1 cellular context compared by ENCODE assay signal in the genomic region with DNA sequence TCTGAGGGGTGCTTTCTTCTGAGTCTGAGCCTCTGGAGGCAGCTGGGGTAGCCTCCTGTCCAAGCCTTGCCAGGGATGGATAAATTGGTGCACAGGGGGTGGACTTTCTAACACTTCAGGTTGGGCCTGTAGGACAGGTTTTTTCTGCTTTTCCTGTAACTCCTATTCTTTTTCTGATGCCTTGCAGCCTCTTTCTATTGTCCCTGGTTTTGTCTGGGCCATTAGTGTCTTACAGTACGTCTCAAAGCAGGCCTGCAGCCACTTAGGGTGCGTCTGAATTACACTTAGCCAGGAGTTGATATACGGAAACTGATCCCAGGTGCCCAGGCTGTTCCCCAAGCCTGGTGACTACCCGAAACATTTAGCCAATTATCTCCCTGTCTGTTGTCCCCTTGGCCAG.
TF ChIP-seq lines count a peak whose summit lies in the region.

No MANE protein-coding gene starts in this region.

TF ChIP-seq in H1, 55 proteins besides CTCF, POLR2A, EP300 and RAD21:
- TF ChIP-seq RBBP5 (IDR thresholded peaks at IDR 0.05; ENCODE audit: borderline replicate concordance, low read depth, low read length) (no peak), PHF8 (conservative IDR thresholded peaks at IDR 0.05; ENCODE audit: low read depth, low read length) (no peak), ASH2L (IDR thresholded peaks at IDR 0.05; ENCODE audit: low read length) (no peak), CBX8 (IDR thresholded peaks at IDR 0.05; ENCODE audit: borderline replicate concordance, low read depth, low read length) (no peak), POU5F1 (IDR thresholded peaks at IDR 0.05; ENCODE audit: low read depth, low read length) (no peak), RXRA (IDR thresholded peaks at IDR 0.05; ENCODE audit: insufficient read depth, low read depth, low read length) (no peak), SP1 (IDR thresholded peaks at IDR 0.05; ENCODE audit: low read depth, low read length) (no peak), SIX5 (IDR thresholded peaks at IDR 0.05; ENCODE audit: low read depth, low read length) (no peak)
TF ChIP-seq in H1: peak in this region for 0.
